In the genomic region with DNA sequence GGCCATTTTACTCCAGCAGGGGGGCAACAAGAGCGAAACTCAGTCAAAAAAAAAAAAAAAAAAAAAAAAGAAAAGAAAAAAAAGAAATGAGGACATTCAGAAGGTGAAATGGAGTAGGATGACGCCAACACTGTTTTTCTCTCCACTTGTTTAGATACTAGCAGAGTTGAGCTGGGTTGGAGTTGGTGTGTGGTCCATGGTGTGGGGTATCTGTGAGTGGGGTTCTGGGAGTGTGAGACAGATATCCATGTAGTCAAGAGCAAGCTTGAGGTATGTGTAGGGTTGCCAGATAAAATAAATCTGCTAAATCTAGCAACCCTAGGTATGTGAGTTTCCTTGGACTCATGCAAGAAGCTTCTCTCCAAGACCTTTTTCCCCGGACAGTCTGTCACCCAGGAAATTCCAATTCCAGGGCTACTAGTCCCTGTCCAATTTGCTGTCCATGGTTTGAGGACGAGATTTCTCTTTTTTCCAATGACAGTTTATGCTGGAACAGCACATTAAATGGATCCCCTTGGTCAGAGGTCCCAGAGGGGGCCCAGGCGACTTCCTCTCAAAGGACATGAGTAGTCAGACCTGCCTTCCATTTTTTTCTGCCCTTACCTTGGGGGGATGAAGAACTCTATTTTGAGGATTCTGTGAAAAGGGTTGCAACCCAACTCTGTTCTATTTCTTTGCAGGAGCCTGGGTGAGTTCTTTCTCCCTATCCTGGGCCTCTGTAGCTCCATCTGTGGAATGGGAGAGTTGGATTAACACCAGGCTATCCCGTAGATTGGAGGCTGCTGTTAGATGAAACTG, we compare ENCODE assay signal across 10 cellular contexts. TPM values are rescaled to one million over a fixed set of nuclear protein-coding genes. Genes with fewer than 3 reads are reported as not detected.
DNase-seq lines count a peak whose midpoint lies in the region; ATAC-seq and TF ChIP-seq lines count a peak whose summit lies in the region.
"Had no signal": no experiment of that assay in that cellular context is flagged by ENCODE, and none has a peak within 500 bp of the region (broad histone marks: within the 10 kb centered on the region; RNA-seq: fewer than 3 reads in every experiment).

No MANE protein-coding gene starts in this region.

- H3K27ac Mint-ChIP-seq in activated T-cell treated with anti-CD3 and anti-CD28 coated beads, Interleukin-2, amount 50 U/mL, for 24 hours: no peak overlapping the region

- H3K27me3 Mint-ChIP-seq in activated T-cell treated with anti-CD3 and anti-CD28 coated beads, Interleukin-2, amount 50 U/mL, for 24 hours: peaks cover 59% of the 10 kb centered on the region

- POLR2A ChIA-PET in PC-3 (lab: Charles Lee; ENCODE audit: unreplicated experiment): interaction anchor here (0.6 kb wide), 1 partner anchor 292 kb away, joined by 3 read pairs; no protein-coding TSS in a partner anchor

- no peaks in the 10 kb centered on the region for H3K9me2 ChIP-seq in PC-3 (replicated peaks; ENCODE audit: low read length)

- peaks cover 42% of the 10 kb centered on the region for H3K4me1 Mint-ChIP-seq in activated T-cell treated with anti-CD3 and anti-CD28 coated beads, Interleukin-2, amount 50 U/mL, for 24 hours (ENCODE audit: low read depth)

- DNase-seq in activated T-cell treated with anti-CD3 and anti-CD28 coated beads, Interleukin-2, amount 50 U/mL, for 24 hours: no peak
- no peak for DNase-seq in activated T-cell treated with anti-CD3 and anti-CD28 coated beads, Interleukin-2, amount 50 U/mL, for 48 hours
- DNase-seq in PC-3: no peak
- no peak for DNase-seq in coronary artery (ENCODE audit: low spot score)
- no peak for DNase-seq in NCI-H128 (lab: John Stamatoyannopoulos, UW; ENCODE audit: unreplicated experiment)
- no peak for DNase-seq in SIG-M5 (lab: John Stamatoyannopoulos, UW)
- no peak for DNase-seq in DMS79 treated with DMSO at 0.1 percent for 48 hours (lab: John Stamatoyannopoulos, UW)

- 71% methylated on average over 6 of the region's 6 CpGs for WGBS in thymus

- H3K9me3 ChIP-seq in PC-3 (ENCODE audit: low read length) (no peaks in the 10 kb centered on the region), thymus (ENCODE audit: control insufficient read depth) (no peaks in the 10 kb centered on the region)

- no TSS peak for BruUV-seq in PC-3 (replicated peaks; lab: Mats Ljungman, UMichigan)

- 0 out of 2 replicates have a peak overlapping the region, but pooled peaks have one; percentile 77 for H2AFZ ChIP-seq in PC-3 (ENCODE audit: low read length)

- H3K9ac ChIP-seq in PC-3 (ENCODE audit: low read length): no peak overlapping the region

- no peaks in the 10 kb centered on the region for H4K20me1 ChIP-seq in PC-3 (ENCODE audit: low read length)

- no peak for ATAC-seq in PC-3

- H3K4me3 Mint-ChIP-seq in activated T-cell treated with anti-CD3 and anti-CD28 coated beads, Interleukin-2, amount 50 U/mL, for 24 hours: peak overlapping the region; percentile 88

- H3K27me3 ChIP-seq in PC-3 (ENCODE audit: low read length) (no peaks in the 10 kb centered on the region), thymus (ENCODE audit: control insufficient read depth, insufficient read depth) (peaks cover 69% of the 10 kb centered on the region)

- H3K79me2 ChIP-seq in PC-3 (ENCODE audit: low read length): no peaks in the 10 kb centered on the region

- H3K27ac ChIP-seq in PC-3 (ENCODE audit: low read length) (no peak overlapping the region), coronary artery (no peak overlapping the region), thymus (ENCODE audit: low read depth) (no peak overlapping the region)

- no peaks in the 10 kb centered on the region for H3F3A ChIP-seq in PC-3 (ENCODE audit: low read length, unreplicated experiment)

- intact Hi-C loops in PC-3 (cut with micrococcal nuclease): loop anchor here (5.0 to 10.0 kb wide), 2 partner anchors 129 to 492 kb away; no protein-coding TSS in a partner anchor

- no peak for TF ChIP-seq CTCF in PC-3 (conservative IDR thresholded peaks at IDR 0.05; ENCODE audit: low read depth, low read length)
- no peak for TF ChIP-seq CTCF in coronary artery (IDR thresholded peaks at IDR 0.05)

- peak overlapping the region; percentile 77; the same call in 1 of the 2 replicates for H3K4me3 ChIP-seq in PC-3 (ENCODE audit: low read length)
- peak overlapping the region; percentile 85 for H3K4me3 ChIP-seq in coronary artery
- H3K4me3 ChIP-seq in thymus (ENCODE audit: low read length): peak overlapping the region; percentile 67

- no peaks in the 10 kb centered on the region for H3K36me3 ChIP-seq in PC-3 (ENCODE audit: low read depth, low read length)
- no peaks in the 10 kb centered on the region for H3K36me3 ChIP-seq in thymus (ENCODE audit: control insufficient read depth, insufficient read depth)

- no peaks in the 10 kb centered on the region for H3K9me3 Mint-ChIP-seq in activated T-cell treated with anti-CD3 and anti-CD28 coated beads, Interleukin-2, amount 50 U/mL, for 24 hours

- H3K4me2 ChIP-seq in PC-3 (ENCODE audit: low read length): peak overlapping the region; percentile 94

- CTCF ChIA-PET in PC-3 (lab: Charles Lee): interaction anchor here (1.1 to 2.6 kb wide), 4 partner anchors 268 to 290 kb away, joined by 3 to 29 read pairs (median 8); no protein-coding TSS in a partner anchor

- peaks cover 12% of the 10 kb centered on the region; the same call in 1 of the 2 replicates for H3K4me1 ChIP-seq in PC-3 (ENCODE audit: insufficient read depth, low read length)
- H3K4me1 ChIP-seq in thymus (ENCODE audit: control insufficient read depth, insufficient read depth, low read length): peaks cover 8% of the 10 kb centered on the region

- H3K36me3 Mint-ChIP-seq in activated T-cell treated with anti-CD3 and anti-CD28 coated beads, Interleukin-2, amount 50 U/mL, for 24 hours (ENCODE audit: low read depth): peaks cover 15% of the 10 kb centered on the region

RNA-seq across cellular contexts. Expression of a gene that starts 2.1 kb away (rescaled TPM):
- 0.80 and 0.86 TPM in 2 replicates for total RNA-seq in PC-3 (2014; rRNA removed)
- polyA plus RNA-seq in thymus: 0.16 TPM

RNA-seq across cellular contexts. Expression of a gene that starts 19.6 kb away (rescaled TPM):
- total RNA-seq in PC-3 (2014; rRNA removed): not detected in 2 replicates
- polyA plus RNA-seq in thymus: 0.39 TPM
- total RNA-seq: kidney epithelial cell, urinary bladder had no signal
- polyA plus RNA-seq: urinary bladder had no signal
